ENCODE assay signal across 8 cellular contexts in genomic region chr18:45386256-45386655, GRCh38.
DNase-seq lines count a peak whose midpoint lies in the region; ATAC-seq and TF ChIP-seq lines count a peak whose summit lies in the region.

No MANE protein-coding gene starts in this region.

- no peak for ATAC-seq in GM21423 (IDR thresholded peaks at IDR 0.05; ENCODE audit: unreplicated experiment)

- BruUV-seq in A673 (replicated peaks; lab: Mats Ljungman, UMichigan) = no TSS peak

- H3K9me3 ChIP-seq in A673 (ENCODE audit: low read depth, low read length, poor library complexity, severe bottlenecking) = no peaks in the 10 kb centered on the region

- H3K4me3 ChIP-seq in A673 (ENCODE audit: low read depth, low read length, poor library complexity, severe bottlenecking) (no peak overlapping the region), retinal pigment epithelial cell (ENCODE audit: low read length) (no peak overlapping the region)

- POLR2A ChIA-PET in A673 (lab: Charles Lee; ENCODE audit: low non-redundant PET) = no interaction called here

- peaks cover 9% of the 10 kb centered on the region for H3K27me3 ChIP-seq in A673 (replicated peaks; ENCODE audit: insufficient read depth, low read depth, low read length, poor library complexity)

- CTCF ChIA-PET in A673 (lab: Charles Lee) = interaction anchor here (1.0 to 2.2 kb wide), 2 partner anchors 63 to 1765 kb away, joined by 3 to 8 read pairs; no protein-coding TSS in a partner anchor

- no peak overlapping the region for H3K27ac ChIP-seq in A673 (ENCODE audit: low read depth, low read length, poor library complexity, severe bottlenecking)

- H3K36me3 ChIP-seq in A673 (ENCODE audit: insufficient read depth, low read length, poor library complexity, severe bottlenecking) = no peaks in the 10 kb centered on the region

- no peaks in the 10 kb centered on the region for H3K4me1 ChIP-seq in A673 (ENCODE audit: insufficient read depth, low read length, poor library complexity, severe bottlenecking)

- peak; percentile 71 for TF ChIP-seq CTCF in A673 (conservative IDR thresholded peaks at IDR 0.05; ENCODE audit: low read depth, low read length)
- peak; percentile 15 for TF ChIP-seq CTCF in GM20000 (IDR thresholded peaks at IDR 0.05; ENCODE audit: extremely low read depth, missing control alignments)
- peak; percentile 78 for TF ChIP-seq CTCF in retinal pigment epithelial cell (conservative IDR thresholded peaks at IDR 0.05; ENCODE audit: low read depth, low read length)

- intact Hi-C loops in A673 (cut with micrococcal nuclease; ENCODE audit: unreplicated experiment) = loop anchor here (10.0 kb wide), 1 partner anchor 711 kb away; no protein-coding TSS in a partner anchor

- DNase-seq in A673 (ENCODE audit: low spot score) (peak; percentile 48), GM20000 (ENCODE audit: low spot score) (peak; percentile 16), NOMO-1 (lab: John Stamatoyannopoulos, UW; ENCODE audit: unreplicated experiment in 2 of 2) (peak; percentile 18 to 28), fibroblast of peridontal ligament (ENCODE audit: extremely low read depth) (peak; percentile 60), retinal pigment epithelial cell (ENCODE audit: low read depth) (no peak), T-helper 9 cell (no peak), C1 segment of cervical spinal cord (lab: John Stamatoyannopoulos, UW) (no peak)

Comparison
In these comparisons a context has a peak if more than half of its experiments do, and no peak if none do; other contexts are left out.
1. DNase-seq: peak in A673 (single experiment), GM20000 (single experiment), NOMO-1 (2 of 2) and fibroblast of peridontal ligament (single experiment); none in retinal pigment epithelial cell (single experiment), T-helper 9 cell (single experiment) and C1 segment of cervical spinal cord (0 of 14).
2. CTCF ChIP-seq: peak in every context shown above with its lines; median percentile 78 in retinal pigment epithelial cell; 71 in A673; 15 in GM20000.